ENCODE assay signal across 26 cellular contexts in genomic region chr13:20558982-20559381, GRCh38. TPM values are rescaled to one million over a fixed set of nuclear protein-coding genes. Genes with fewer than 3 reads are reported as not detected.
DNase-seq lines count a peak whose midpoint lies in the region; ATAC-seq, FAIRE-seq and TF ChIP-seq lines count a peak whose summit lies in the region.
"Had no signal": no experiment of that assay in that cellular context is flagged by ENCODE, and none has a peak within 500 bp of the region (broad histone marks: within the 10 kb centered on the region; RNA-seq: fewer than 3 reads in every experiment).

No MANE protein-coding gene starts in this region.

- TF ChIP-seq RAD21 in SK-N-SH (IDR thresholded peaks at IDR 0.05; ENCODE audit: low read length) = no peak

- CTCF ChIA-PET in SK-N-SH (lab: Yijun Ruan, JAX) = no interaction called here

- TF ChIP-seq CTCF in SK-N-SH (IDR thresholded peaks at IDR 0.05) (no peak), hepatocyte (IDR thresholded peaks at IDR 0.05; ENCODE audit: poor library complexity) (no peak)

- H3K27ac ChIP-seq in SK-N-SH (ENCODE audit: low read depth in 2 of 2, low read length in 1 of 2) (no peak overlapping the region), hepatocyte (peak overlapping the region; percentile 90)
- H3K27ac ChIP-seq: 22Rv1, C4-2B, KMS-11, RWPE1 had no signal

- H3F3A ChIP-seq in SK-N-SH (replicated peaks; ENCODE audit: insufficient read depth) = no peaks in the 10 kb centered on the region

- no peak for TF ChIP-seq EP300 in SK-N-SH (IDR thresholded peaks at IDR 0.05; ENCODE audit: borderline replicate concordance in 1 of 2, low read depth in 1 of 2, low read length in 1 of 2)

- H3K9me2 ChIP-seq in SK-N-SH = no peaks in the 10 kb centered on the region
- H3K9me2 ChIP-seq in hepatocyte (replicated peaks; ENCODE audit: insufficient read depth) = no peaks in the 10 kb centered on the region

- H2AFZ ChIP-seq in SK-N-SH (ENCODE audit: low read depth) (no peak overlapping the region), hepatocyte (no peak overlapping the region)

- no peaks in the 10 kb centered on the region for H3K27me3 ChIP-seq in SK-N-SH (ENCODE audit: insufficient read depth)
- no peaks in the 10 kb centered on the region for H3K27me3 ChIP-seq in hepatocyte

- no peaks in the 10 kb centered on the region for H3K9me3 ChIP-seq in SK-N-SH
- H3K9me3 ChIP-seq in hepatocyte (ENCODE audit: low read depth) = no peaks in the 10 kb centered on the region
- H3K9me3 ChIP-seq: Caco-2 had no signal

- H4K20me1 ChIP-seq in SK-N-SH (ENCODE audit: insufficient read depth) (no peaks in the 10 kb centered on the region), hepatocyte (ENCODE audit: insufficient read depth, poor library complexity, severe bottlenecking) (no peaks in the 10 kb centered on the region)

- H3K4me2 ChIP-seq in SK-N-SH (no peak overlapping the region), hepatocyte (no peak overlapping the region)
- H3K4me2 ChIP-seq: KMS-11 had no signal

- H3K79me2 ChIP-seq in SK-N-SH (ENCODE audit: insufficient read depth) (no peaks in the 10 kb centered on the region), hepatocyte (no peaks in the 10 kb centered on the region)

- no peak for FAIRE-seq in urothelium cell line (lab: Jason Lieb, UNC)
- FAIRE-seq: GM19239, H54, HTR-8/SVneo had no signal

- H3K4me3 ChIP-seq in SK-N-SH (ENCODE audit: low read depth in 2 of 2, low read length in 1 of 2) = no peak overlapping the region
- no peak overlapping the region for H3K4me3 ChIP-seq in hepatocyte

- 68% methylated on average over 3 of the region's 3 CpGs for WGBS in SK-N-SH (ENCODE audit: low lambda C conversion rate)
- 82% methylated on average over 3 of the region's 3 CpGs for WGBS in hepatocyte (ENCODE audit: low lambda C conversion rate, missing lambda C conversion rate)

- H3K36me3 ChIP-seq in SK-N-SH (replicated peaks in 1 of 2; ENCODE audit: control insufficient read depth in 1 of 2, insufficient read depth in 2 of 2, low read length in 1 of 2) (no peaks in the 10 kb centered on the region), hepatocyte (replicated peaks; ENCODE audit: insufficient read depth, low read depth) (no peaks in the 10 kb centered on the region)

- POLR2A ChIA-PET in SK-N-SH (lab: Yijun Ruan, JAX) = no interaction called here

- no peak for ATAC-seq in SK-N-SH treated with all-trans-retinoic acid at 6 μM for 48 hours
- ATAC-seq: CD8-positive, alpha-beta T cell had no signal

- no peak for DNase-seq in SK-N-SH
- no peak for DNase-seq in hepatocyte (ENCODE audit: low spot score)
- DNase-seq in myocyte (ENCODE audit: low read depth) = peak; percentile 6
- DNase-seq in HuH-7.5 (ENCODE audit: low spot score) = no peak
- no peak for DNase-seq in NCI-H524 treated with DMSO at 0.1 percent for 48 hours (lab: John Stamatoyannopoulos, UW)
- no peak for DNase-seq in urothelium cell line (ENCODE audit: low spot score)
- DNase-seq in DMS153 (lab: John Stamatoyannopoulos, UW) = no peak
- DNase-seq: Caco-2; CD8-positive, alpha-beta T cell; DMS 273 treated with DMSO at 0.1 percent for 48 hours; DMS79 treated with DMSO at 0.1 percent for 48 hours; IMR-90; MM.1S; NCI-H2029; NCI-H446; NCI-H526; NCI-H82; SHP77 had no signal

- H3K4me1 ChIP-seq in SK-N-SH (ENCODE audit: control insufficient read depth in 1 of 2, insufficient read depth in 2 of 2, low read depth in 1 of 2, low read length in 1 of 2) (no peaks in the 10 kb centered on the region; a peak in 1 of 4 replicates), hepatocyte (ENCODE audit: insufficient read depth) (peaks cover 20% of the 10 kb centered on the region)

- H3K9ac ChIP-seq in SK-N-SH = no peak overlapping the region
- H3K9ac ChIP-seq: KMS-11 had no signal

TF ChIP-seq in SK-N-SH, 30 proteins besides CTCF, POLR2A, EP300 and RAD21:
- TF ChIP-seq REST (IDR thresholded peaks at IDR 0.05; ENCODE audit: low read depth, low read length) (peak; percentile 56; the same call in 1 of the 2 replicates), NRF1 (IDR thresholded peaks at IDR 0.05; ENCODE audit: low read depth, low read length) (no peak)

TF ChIP-seq in SK-N-SH treated with all-trans-retinoic acid at 6 μM for 48 hours, 23 proteins besides CTCF, POLR2A, EP300 and RAD21:
- TF ChIP-seq RARB (CRISPR knock-in tag; IDR thresholded peaks at IDR 0.05) = no peak
- no peak for TF ChIP-seq ZNF8 (CRISPR knock-in tag; IDR thresholded peaks at IDR 0.05)
- TF ChIP-seq PPARA (CRISPR knock-in tag; IDR thresholded peaks at IDR 0.05; ENCODE audit: borderline replicate concordance) = no peak
- TF ChIP-seq TCF4 (CRISPR knock-in tag; IDR thresholded peaks at IDR 0.05; ENCODE audit: borderline replicate concordance) = no peak
- TF ChIP-seq ISL1 (CRISPR knock-in tag; IDR thresholded peaks at IDR 0.05) = no peak
- no peak for TF ChIP-seq BACH2 (CRISPR knock-in tag; IDR thresholded peaks at IDR 0.05; ENCODE audit: borderline replicate concordance)
- no peak for TF ChIP-seq ZFP30 (CRISPR knock-in tag; IDR thresholded peaks at IDR 0.05)
- no peak for TF ChIP-seq CSDC2 (CRISPR knock-in tag; IDR thresholded peaks at IDR 0.05)
- no peak for TF ChIP-seq ESRRG (CRISPR knock-in tag; IDR thresholded peaks at IDR 0.05)
- no peak for TF ChIP-seq CSRNP3 (CRISPR knock-in tag; IDR thresholded peaks at IDR 0.05)
- no peak for TF ChIP-seq ARNTL (CRISPR knock-in tag; IDR thresholded peaks at IDR 0.05; ENCODE audit: borderline replicate concordance, low read depth)
- no peak for TF ChIP-seq SNAI2 (CRISPR knock-in tag; IDR thresholded peaks at IDR 0.05)
- TF ChIP-seq ZC3H10 (CRISPR knock-in tag; IDR thresholded peaks at IDR 0.05) = no peak
- no peak for TF ChIP-seq ZNF565 (CRISPR knock-in tag; conservative IDR thresholded peaks at IDR 0.05; ENCODE audit: low read depth)
- TF ChIP-seq GLIS3 (CRISPR knock-in tag; IDR thresholded peaks at IDR 0.05) = no peak
- no peak for TF ChIP-seq ZFP3 (CRISPR knock-in tag; IDR thresholded peaks at IDR 0.05)
- no peak for TF ChIP-seq TSHZ2 (CRISPR knock-in tag; IDR thresholded peaks at IDR 0.05)

RNA-seq across cellular contexts. Expression of gene IFT88, which starts 8.0 kb away (rescaled TPM):
- 6.2 and 7.2 TPM in 2 replicates for polyA plus RNA-seq in SK-N-SH (2012; rRNA removed)
- polyA plus RNA-seq in SK-N-SH (2012; cell fraction: cytosol; rRNA removed) = 6.9 and 9.3 TPM in 2 replicates
- 7.3 and 14.6 TPM in 2 replicates for polyA plus RNA-seq in SK-N-SH (2012; cell fraction: nucleus; rRNA removed)
- 16.9 and 19.2 TPM in 2 replicates for total RNA-seq in hepatocyte
- 9.2 and 16.5 TPM in 2 replicates for polyA plus RNA-seq in hepatocyte
- total RNA-seq in myocyte = 12.1 and 14.7 TPM in 2 replicates
- 4.9 TPM for polyA plus RNA-seq in myocyte (2012)

RNA-seq across cellular contexts. Expression of gene CRYL1, which starts 33.3 kb away (rescaled TPM):
- polyA plus RNA-seq in SK-N-SH (2012; rRNA removed) = 34.8 and 35.6 TPM in 2 replicates
- 29.7 and 34.1 TPM in 2 replicates for polyA plus RNA-seq in SK-N-SH (2012; cell fraction: cytosol; rRNA removed)
- polyA plus RNA-seq in SK-N-SH (2012; cell fraction: nucleus; rRNA removed) = 17.4 and 17.5 TPM in 2 replicates
- total RNA-seq in hepatocyte = 64.4 and 66.2 TPM in 2 replicates
- polyA plus RNA-seq in hepatocyte = 52.6 and 65.5 TPM in 2 replicates
- 9.3 and 9.4 TPM in 2 replicates for total RNA-seq in myocyte
- polyA plus RNA-seq in myocyte (2012) = 17.2 TPM
